8 cellular contexts compared by ENCODE assay signal in the genomic region with DNA sequence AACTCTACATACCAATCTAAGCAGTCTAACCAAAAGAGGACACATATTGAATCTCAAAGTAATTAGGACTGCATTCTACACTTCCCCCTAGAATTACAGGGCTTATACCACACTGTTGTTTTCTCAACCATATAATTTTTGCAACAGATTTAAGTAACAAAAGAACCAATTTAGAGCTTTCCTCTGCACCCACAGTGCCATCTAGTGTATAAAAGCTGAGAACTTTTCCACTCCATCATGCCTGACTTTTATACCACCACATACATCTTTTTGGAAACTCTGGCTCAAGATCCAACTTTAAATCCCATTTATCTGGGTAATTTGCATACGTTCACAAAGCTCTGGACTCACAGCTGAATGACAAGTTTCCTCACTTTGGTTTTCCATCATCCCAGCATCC.
DNase-seq lines count a peak whose midpoint lies in the region; ATAC-seq and TF ChIP-seq lines count a peak whose summit lies in the region.

No MANE protein-coding gene starts in this region.

- no peak for TF ChIP-seq EP300 in ovary (IDR thresholded peaks at IDR 0.05)

- no peaks in the 10 kb centered on the region for H3K9me3 ChIP-seq in ovary

- no peaks in the 10 kb centered on the region for H3K36me3 ChIP-seq in ovary

- no peak for ATAC-seq in HG02884 (IDR thresholded peaks at IDR 0.05; ENCODE audit: unreplicated experiment)
- no peak for ATAC-seq in GM19324 (IDR thresholded peaks at IDR 0.05; ENCODE audit: low FRiP score, unreplicated experiment)
- no peak for ATAC-seq in GM19395 (IDR thresholded peaks at IDR 0.05; ENCODE audit: unreplicated experiment)

- intact Hi-C loops in ovary (cut with DNase I), result loop anchor here in 3 of 4 donors (5.0 to 10.0 kb wide), 3 partner anchors 287 to 679 kb away; no protein-coding TSS in a partner anchor

- DNase-seq in NCI-H82 (lab: John Stamatoyannopoulos, UW) (peak; percentile 41), NCI-H82 treated with DMSO at 0.1 percent for 48 hours (lab: John Stamatoyannopoulos, UW; ENCODE audit: unreplicated experiment) (no peak), NCI-H2196 treated with DMSO at 0.1 percent for 48 hours (lab: John Stamatoyannopoulos, UW; ENCODE audit: unreplicated experiment) (peak; percentile 4), dermis microvascular lymphatic vessel endothelial cell (ENCODE audit: low read depth in 2 of 2) (peak; percentile 9 to 19), ovary (no peak)

- 16% methylated on average over 1 of the region's 1 CpG for WGBS in ovary, 3 donors

- no peak for TF ChIP-seq POLR2A in ovary (IDR thresholded peaks at IDR 0.05)

- H3K4me1 ChIP-seq in ovary (ENCODE audit: insufficient read depth), result no peaks in the 10 kb centered on the region

- H3K27me3 ChIP-seq in ovary, result no peaks in the 10 kb centered on the region

- H3K27ac ChIP-seq in ovary, result no peak overlapping the region

- TF ChIP-seq CTCF in ovary (IDR thresholded peaks at IDR 0.05), result peak in 2 of 3 donors; percentile 34 to 37

- no peak overlapping the region for H3K4me3 ChIP-seq in ovary

Comparison
In these comparisons a context has a peak if more than half of its experiments do, and no peak if none do; other contexts are left out.
1. DNase-seq: peak in NCI-H82 (single experiment), NCI-H2196 treated with DMSO at 0.1 percent for 48 hours (single experiment) and dermis microvascular lymphatic vessel endothelial cell (2 of 2); none in NCI-H82 treated with DMSO at 0.1 percent for 48 hours (single experiment) and ovary (0 of 5).